29 cellular contexts compared by ENCODE assay signal in genomic region chr16:4832698-4833343, GRCh38. TPM values are rescaled to one million over a fixed set of nuclear protein-coding genes. Genes with fewer than 3 reads are reported as not detected.
"Had no signal": no experiment of that assay in that cellular context is flagged by ENCODE, and none has a peak within 500 bp of the region (broad histone marks: within the 10 kb centered on the region; RNA-seq: fewer than 3 reads in every experiment).

No MANE protein-coding gene starts in this region.

- H3K27me3 Mint-ChIP-seq: activated B cell treated with CpG ODN at 0.5 μM for 24 hours; activated CD4-positive, alpha-beta T cell treated with anti-CD3 and anti-CD28 coated beads for 36 hours; naive thymus-derived CD4-positive, alpha-beta T cell; stimulated activated naive CD8-positive, alpha-beta T cell treated with anti-CD3 and anti-CD28 coated beads, Interleukin-15, amount 100 ng/mL, for 72 hours had no signal

- ATAC-seq: foreskin keratinocyte; naive thymus-derived CD4-positive, alpha-beta T cell; right cardiac atrium; stimulated activated naive CD8-positive, alpha-beta T cell treated with anti-CD3 and anti-CD28 coated beads, Interleukin-15, amount 100 ng/mL, for 72 hours had no signal

- H3K4me3 Mint-ChIP-seq: activated B cell treated with CpG ODN at 0.5 μM for 24 hours; activated CD4-positive, alpha-beta T cell treated with anti-CD3 and anti-CD28 coated beads for 36 hours; activated naive CD4-positive, alpha-beta T cell treated with anti-CD3 and anti-CD28 coated beads for 36 hours; naive thymus-derived CD4-positive, alpha-beta T cell; neural crest cell; stimulated activated naive CD8-positive, alpha-beta T cell treated with anti-CD3 and anti-CD28 coated beads, Interleukin-15, amount 100 ng/mL, for 72 hours; T-helper 1 cell treated with Interleukin-12 subunit alpha and Interleukin-12 subunit beta and Interleukin-4 antibody, amounts not matched to agents 30 μg/mL and 1 μg/mL, for 36 hours had no signal

- H3K4me1 Mint-ChIP-seq: neural crest cell had no signal

- H3K27ac Mint-ChIP-seq: activated B cell treated with CpG ODN at 0.5 μM for 24 hours; activated CD4-positive, alpha-beta T cell treated with anti-CD3 and anti-CD28 coated beads for 36 hours; activated naive CD4-positive, alpha-beta T cell treated with anti-CD3 and anti-CD28 coated beads for 36 hours; stimulated activated naive CD8-positive, alpha-beta T cell treated with anti-CD3 and anti-CD28 coated beads, Interleukin-15, amount 100 ng/mL, for 72 hours; T-helper 1 cell treated with Interleukin-12 subunit alpha and Interleukin-12 subunit beta and Interleukin-4 antibody, amounts not matched to agents 30 μg/mL and 1 μg/mL, for 36 hours had no signal

- H3K27me3 ChIP-seq: foreskin keratinocyte, suprapubic skin, tibial nerve, vagina had no signal

- H3K9me3 Mint-ChIP-seq: activated B cell treated with CpG ODN at 0.5 μM for 24 hours; activated naive CD4-positive, alpha-beta T cell treated with anti-CD3 and anti-CD28 coated beads for 36 hours; naive thymus-derived CD4-positive, alpha-beta T cell; neural crest cell; stimulated activated naive CD8-positive, alpha-beta T cell treated with anti-CD3 and anti-CD28 coated beads, Interleukin-15, amount 100 ng/mL, for 72 hours; T-helper 1 cell treated with Interleukin-12 subunit alpha and Interleukin-12 subunit beta and Interleukin-4 antibody, amounts not matched to agents 30 μg/mL and 1 μg/mL, for 36 hours had no signal

- H3K4me3 ChIP-seq: suprapubic skin, tibial nerve, vagina had no signal

- H3K9me3 ChIP-seq: suprapubic skin, tibial nerve, vagina had no signal

- H3K27ac ChIP-seq: foreskin keratinocyte, suprapubic skin, tibial nerve, vagina had no signal

- H3K4me1 ChIP-seq: foreskin keratinocyte, suprapubic skin, tibial nerve, vagina had no signal

- DNase-seq: activated B cell treated with CpG ODN at 0.5 μM for 24 hours; activated CD4-positive, alpha-beta T cell treated with anti-CD3 and anti-CD28 coated beads for 36 hours; activated CD4-positive, alpha-beta T cell treated with anti-CD3 and anti-CD28 coated beads, Interleukin-2, amount 50 U/mL, for 4 hours; activated effector memory CD4-positive, alpha-beta T cell treated with Interleukin-2 at 50 U/mL for 16 hours; activated naive CD4-positive, alpha-beta T cell treated with anti-CD3 and anti-CD28 coated beads for 36 hours; activated T-cell treated with anti-CD3 and anti-CD28 coated beads, Interleukin-2, amount 50 U/mL, for 48 hours; amygdala; cerebellar nuclear complex; foreskin keratinocyte; hippocampal formation; kidney glomerular epithelial cell; mesenchymal stem cell; naive thymus-derived CD4-positive, alpha-beta T cell; occipital lobe; right cardiac atrium; stimulated activated CD4-positive, alpha-beta T cell treated with anti-CD3 and anti-CD28 coated beads, Interleukin-12 subunit alpha, Interleukin-12 subunit beta, amount 100 ng/mL, for 4 hours; stimulated activated CD4-positive, alpha-beta T cell treated with anti-CD3 and anti-CD28 coated beads, Interleukin-4, amount 100 ng/mL, for 4 hours; stimulated activated naive CD8-positive, alpha-beta T cell treated with anti-CD3 and anti-CD28 coated beads, Interleukin-15, amount 100 ng/mL, for 72 hours; T1000 had no signal

RNA-seq across cellular contexts. Expression of gene SMIM22, which starts 37.7 kb away (rescaled TPM):
- total RNA-seq: activated B cell treated with CpG ODN at 0.5 μM for 24 hours; activated CD4-positive, alpha-beta T cell treated with anti-CD3 and anti-CD28 coated beads for 36 hours; activated naive CD4-positive, alpha-beta T cell treated with anti-CD3 and anti-CD28 coated beads for 36 hours; fibroblast of lung; mononuclear cell; naive thymus-derived CD4-positive, alpha-beta T cell; neural crest cell; occipital lobe; posterior vena cava; right cardiac atrium; tibial nerve; vagina had no signal
- polyA plus RNA-seq: fibroblast of lung; naive thymus-derived CD4-positive, alpha-beta T cell; right cardiac atrium had no signal

RNA-seq across cellular contexts. Expression of gene SEPTIN12, which starts 44.7 kb away (rescaled TPM):
- total RNA-seq: activated B cell treated with CpG ODN at 0.5 μM for 24 hours; activated CD4-positive, alpha-beta T cell treated with anti-CD3 and anti-CD28 coated beads for 36 hours; activated naive CD4-positive, alpha-beta T cell treated with anti-CD3 and anti-CD28 coated beads for 36 hours; bronchial epithelial cell; fibroblast of lung; foreskin keratinocyte; lower leg skin; mononuclear cell; naive thymus-derived CD4-positive, alpha-beta T cell; occipital lobe; posterior vena cava; suprapubic skin; tibial nerve; vagina had no signal
- polyA plus RNA-seq: fibroblast of lung; foreskin keratinocyte; naive thymus-derived CD4-positive, alpha-beta T cell; right cardiac atrium had no signal
